Comparison of ENCODE assay signal across 13 cellular contexts in the genomic region with DNA sequence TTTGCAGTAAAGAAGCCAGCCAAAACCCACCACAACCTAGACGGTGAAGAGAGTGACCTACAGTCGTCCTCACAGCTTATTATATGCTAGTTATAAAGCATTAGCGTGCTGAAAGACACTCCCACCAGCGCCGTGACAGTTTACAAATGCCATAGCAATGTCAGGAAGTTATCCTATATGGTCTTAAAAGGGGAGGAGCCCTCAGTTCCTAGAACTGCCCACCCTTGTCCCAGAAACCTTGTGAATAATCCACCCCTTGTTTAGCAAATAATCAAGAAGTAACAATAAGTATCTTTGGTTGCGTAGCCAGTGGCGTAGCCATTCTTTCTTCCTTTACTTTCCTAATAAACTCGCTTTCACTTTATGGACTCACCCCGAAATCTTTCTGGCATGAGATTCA.
DNase-seq lines count a peak whose midpoint lies in the region; ATAC-seq and TF ChIP-seq lines count a peak whose summit lies in the region.
"Had no signal": no experiment of that assay in that cellular context is flagged by ENCODE, and none has a peak within 500 bp of the region (broad histone marks: within the 10 kb centered on the region; RNA-seq: fewer than 3 reads in every experiment).

No MANE protein-coding gene starts in this region.

- no peak overlapping the region for H3K9ac ChIP-seq in iPS-15b (ENCODE audit: low read depth, low read length)

- peaks cover 2% of the 10 kb centered on the region for H3K27me3 Mint-ChIP-seq in activated T-cell treated with anti-CD3 and anti-CD28 coated beads, Interleukin-2, amount 50 U/mL, for 4 hours (ENCODE audit: low read depth)

- no peak for TF ChIP-seq EP300 in stomach (IDR thresholded peaks at IDR 0.05)

- H3K9me3 Mint-ChIP-seq in activated T-cell treated with anti-CD3 and anti-CD28 coated beads, Interleukin-2, amount 50 U/mL, for 4 hours = no peaks in the 10 kb centered on the region

- H3K36me3 Mint-ChIP-seq in activated T-cell treated with anti-CD3 and anti-CD28 coated beads, Interleukin-2, amount 50 U/mL, for 4 hours (ENCODE audit: insufficient read depth) = no peaks in the 10 kb centered on the region

- TF ChIP-seq CTCF in WI38 (IDR thresholded peaks at IDR 0.05; ENCODE audit: low read depth, low read length) = no peak
- no peak for TF ChIP-seq CTCF in stomach (IDR thresholded peaks at IDR 0.05)

- no peaks in the 10 kb centered on the region for H3K9me3 ChIP-seq in iPS-15b (ENCODE audit: control insufficient read depth, insufficient read depth, low read length)
- H3K9me3 ChIP-seq in stomach = no peaks in the 10 kb centered on the region
- H3K9me3 ChIP-seq: SJCRH30 had no signal

- H3K4me1 ChIP-seq in iPS-15b (ENCODE audit: control insufficient read depth, insufficient read depth, low read length) (peaks cover 12% of the 10 kb centered on the region), stomach (peaks cover 0 to 6% (median 0%) of the 10 kb centered on the region in 4 donors)

- DNase-seq in activated T-cell treated with anti-CD3 and anti-CD28 coated beads, Interleukin-2, amount 50 U/mL, for 4 hours = no peak
- DNase-seq in activated T-cell treated with anti-CD3 and anti-CD28 coated beads, Interleukin-2, amount 50 U/mL, for 48 hours = no peak
- DNase-seq in stomach (no peak), DMS114 treated with DMSO at 0.1 percent for 48 hours (lab: John Stamatoyannopoulos, UW; ENCODE audit: unreplicated experiment) (no peak), HUDEP-2 (lab: John Stamatoyannopoulos, UW; ENCODE audit: unreplicated experiment in 76 of 76) (no peak), NK-92 (lab: John Stamatoyannopoulos, UW; ENCODE audit: unreplicated experiment) (no peak)
- DNase-seq: NCI-H2171; SJCRH30; stimulated activated CD4-positive, alpha-beta T cell treated with anti-CD3 and anti-CD28 coated beads, Interleukin-4, amount 100 ng/mL, for 1 hour had no signal

- H3K27me3 ChIP-seq in iPS-15b (ENCODE audit: control insufficient read depth, insufficient read depth, low read length) (peaks cover 12% of the 10 kb centered on the region), stomach (no peaks in the 10 kb centered on the region)
- H3K27me3 ChIP-seq: SJCRH30 had no signal

- peak overlapping the region; percentile 56 for H3K4me3 Mint-ChIP-seq in activated T-cell treated with anti-CD3 and anti-CD28 coated beads, Interleukin-2, amount 50 U/mL, for 4 hours

- intact Hi-C loops in stomach (cut with DNase I; ENCODE audit: low total_unique reads) = no loop called here

- ATAC-seq in activated T-cell treated with anti-CD3 and anti-CD28 coated beads, Interleukin-2, amount 50 U/mL, for 4 hours = no peak
- ATAC-seq: HCT116 had no signal

- no peaks in the 10 kb centered on the region for H3K4me1 Mint-ChIP-seq in activated T-cell treated with anti-CD3 and anti-CD28 coated beads, Interleukin-2, amount 50 U/mL, for 4 hours (ENCODE audit: low read depth)

- no peaks in the 10 kb centered on the region for H3K36me3 ChIP-seq in iPS-15b (ENCODE audit: control insufficient read depth, insufficient read depth, low read length)
- no peaks in the 10 kb centered on the region for H3K36me3 ChIP-seq in stomach
- H3K36me3 ChIP-seq: SJCRH30 had no signal

- TF ChIP-seq POLR2A in stomach (IDR thresholded peaks at IDR 0.05) = no peak

- H3K4me3 ChIP-seq in WI38 (ENCODE audit: low read depth, low read length) (peak overlapping the region; percentile 29), iPS-15b (ENCODE audit: low read depth, low read length) (peak overlapping the region; percentile 47), stomach (peak overlapping the region; percentile 4 to 39 (median 25))
- H3K4me3 ChIP-seq: lung, SJCRH30 had no signal

- no peak overlapping the region for H3K27ac ChIP-seq in stomach
- H3K27ac ChIP-seq: SJCRH30 had no signal

- WGBS in stomach, 5 donors = 32 to 55% (median 47%) methylated on average over 9 of the region's 9 CpGs
